8 cellular contexts compared by ENCODE assay signal in the genomic region with DNA sequence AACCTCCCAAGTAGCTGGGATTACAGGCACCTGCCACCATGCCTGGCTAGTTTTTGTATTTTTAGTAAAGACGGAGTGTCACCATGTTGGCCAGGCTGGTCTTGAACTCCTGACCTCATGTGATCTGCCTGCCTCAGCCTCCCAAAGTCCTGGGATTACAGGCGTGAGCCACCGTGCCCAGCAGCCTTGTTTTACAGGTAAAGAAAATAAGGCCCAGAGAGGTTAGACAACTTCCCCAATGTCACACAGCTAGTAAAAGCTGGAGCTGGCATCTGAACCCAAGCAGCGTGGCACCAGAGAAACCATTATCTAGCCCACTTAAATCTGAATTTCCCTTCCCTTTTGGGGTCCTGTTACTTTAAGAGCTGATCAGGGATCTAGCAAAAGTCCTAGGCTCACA. TPM values are rescaled to one million over a fixed set of nuclear protein-coding genes. Genes with fewer than 3 reads are reported as not detected.
DNase-seq lines count a peak whose midpoint lies in the region; ATAC-seq and TF ChIP-seq lines count a peak whose summit lies in the region.
"Not testable (repeated sequence)": the region's sequence is repeated elsewhere in the genome, so short reads cannot be mapped to it uniquely, and the experiment has no call there.
"Had no signal": no experiment of that assay in that cellular context is flagged by ENCODE, and none has a peak within 500 bp of the region (broad histone marks: within the 10 kb centered on the region; RNA-seq: fewer than 3 reads in every experiment).

No MANE protein-coding gene starts in this region.

- not testable (repeated sequence) for BruUV-seq in PC-9 (replicated peaks; lab: Mats Ljungman, UMichigan)

- H3K4me2 ChIP-seq in PC-9, result peak overlapping the region; percentile 83

- H3F3A ChIP-seq in PC-9 (ENCODE audit: insufficient read depth, low read depth), result peaks cover 33% of the 10 kb centered on the region

- TF ChIP-seq CTCF in PC-9 (conservative IDR thresholded peaks at IDR 0.05); coronary artery (IDR thresholded peaks at IDR 0.05); heart right ventricle (IDR thresholded peaks at IDR 0.05); right lobe of liver (IDR thresholded peaks at IDR 0.05); ovary (IDR thresholded peaks at IDR 0.05); upper lobe of left lung (IDR thresholded peaks at IDR 0.05): not testable (repeated sequence)

- WGBS in heart right ventricle, 2 donors, result 88 to 92% methylated on average over 4 of the region's 4 CpGs
- 66% methylated on average over 3 of the region's 4 CpGs for WGBS in right lobe of liver (ENCODE audit: insufficient coverage, low coverage, low lambda C conversion rate, missing lambda C conversion rate)
- 87 to 91% (median 88%) methylated on average over 4 of the region's 4 CpGs for WGBS in ovary, 3 donors
- WGBS in upper lobe of left lung, 2 donors, result 79 to 85% methylated on average over 4 of the region's 4 CpGs

- TF ChIP-seq POLR2A in right lobe of liver (IDR thresholded peaks at IDR 0.05); ovary (IDR thresholded peaks at IDR 0.05); upper lobe of left lung (IDR thresholded peaks at IDR 0.05): not testable (repeated sequence)

- not testable (repeated sequence) for DNase-seq in PC-9; coronary artery (ENCODE audit: low spot score); heart right ventricle; right lobe of liver; ovary; upper lobe of left lung

- not testable (repeated sequence) for H3K27me3 ChIP-seq in PC-9 (ENCODE audit: insufficient read depth, low read depth); heart right ventricle; right lobe of liver; ovary; stomach smooth muscle (ENCODE audit: control insufficient read depth in 1 of 2, insufficient read depth in 2 of 2, low read length in 2 of 2); upper lobe of left lung

- intact Hi-C loops in PC-9 (cut with micrococcal nuclease; ENCODE audit: unreplicated experiment), result loop anchor here (1.0 to 2.0 kb wide), 2 partner anchors 19 to 20 kb away; no protein-coding TSS in a partner anchor
- intact Hi-C loops in heart right ventricle (cut with DNase I); right lobe of liver (cut with DNase I); ovary (cut with DNase I): not testable (repeated sequence)

- H4K20me1 ChIP-seq in PC-9 (ENCODE audit: insufficient read depth), result not testable (repeated sequence)

- H3K4me3 ChIP-seq in PC-9; right lobe of liver; ovary; stomach smooth muscle (ENCODE audit: low read length in 2 of 2): not testable (repeated sequence)
- H3K4me3 ChIP-seq in coronary artery (peak overlapping the region; percentile 65), heart right ventricle (peak overlapping the region in 1 of 10 donors; percentile 40), upper lobe of left lung (peak overlapping the region in 1 of 4 donors; percentile 35)

- H3K27ac ChIP-seq in PC-9 (peak overlapping the region; percentile 78), coronary artery (peak overlapping the region; percentile 83 to 95), heart right ventricle (peak overlapping the region; percentile 88 to 97 (median 92)), right lobe of liver (peak overlapping the region; percentile 80 to 92 (median 84)), ovary (peak overlapping the region; percentile 28 to 74), stomach smooth muscle (ENCODE audit: low read length) (peak overlapping the region; percentile 67), upper lobe of left lung (peak overlapping the region; percentile 84 to 91 (median 88))

- not testable (repeated sequence) for H3K9ac ChIP-seq in stomach smooth muscle (ENCODE audit: low read length in 2 of 2)

- ATAC-seq in heart right ventricle; right lobe of liver; upper lobe of left lung (ENCODE audit: low FRiP score in 2 of 2): not testable (repeated sequence)

- not testable (repeated sequence) for H2AFZ ChIP-seq in PC-9

- POLR2A ChIA-PET in PC-9 (lab: Charles Lee; ENCODE audit: unreplicated experiment), result interaction anchor here (0.7 kb wide), 1 partner anchor 65 kb away, joined by 4 read pairs; no protein-coding TSS in a partner anchor

- H3K36me3 ChIP-seq in PC-9 (ENCODE audit: low read depth); heart right ventricle; right lobe of liver; ovary; stomach smooth muscle (ENCODE audit: control insufficient read depth in 2 of 2, insufficient read depth in 2 of 2, low read length in 2 of 2); upper lobe of left lung: not testable (repeated sequence)

- H3K9me2 ChIP-seq in PC-9 (ENCODE audit: insufficient read depth), result not testable (repeated sequence)

- H3K9me3 ChIP-seq in PC-9 (ENCODE audit: insufficient read depth, low read depth); right lobe of liver; ovary; stomach smooth muscle (ENCODE audit: control insufficient read depth in 2 of 2, low read length in 2 of 2); upper lobe of left lung: not testable (repeated sequence)
- peaks cover 0 to 13% (median 9%) of the 10 kb centered on the region in 11 donors for H3K9me3 ChIP-seq in heart right ventricle

- H3K79me2 ChIP-seq in PC-9 (ENCODE audit: low read depth), result peaks cover 51% of the 10 kb centered on the region

- TF ChIP-seq EP300 in ovary (IDR thresholded peaks at IDR 0.05); upper lobe of left lung (IDR thresholded peaks at IDR 0.05): not testable (repeated sequence)

- CTCF ChIA-PET in PC-9 (lab: Charles Lee), result not testable (repeated sequence)

- peaks cover 37% of the 10 kb centered on the region for H3K4me1 ChIP-seq in PC-9 (replicated peaks; ENCODE audit: insufficient read depth)
- H3K4me1 ChIP-seq in heart right ventricle, result peaks cover 29 to 100% (median 87%) of the 10 kb centered on the region in 9 donors
- peaks cover 0 to 24% (median 6%) of the 10 kb centered on the region in 4 donors for H3K4me1 ChIP-seq in right lobe of liver
- H3K4me1 ChIP-seq in ovary (ENCODE audit: insufficient read depth), result peaks cover 13% of the 10 kb centered on the region
- H3K4me1 ChIP-seq in stomach smooth muscle (ENCODE audit: control insufficient read depth, insufficient read depth, low read length), result peaks cover 29% of the 10 kb centered on the region
- peaks cover 47 to 78% (median 71%) of the 10 kb centered on the region in 4 donors for H3K4me1 ChIP-seq in upper lobe of left lung

RNA-seq across cellular contexts. Expression of a gene that starts 20.6 kb away (rescaled TPM):
- total RNA-seq in PC-9 (2021) (82.5 and 137 TPM in 2 replicates), heart right ventricle (100 to 1,000 TPM in 1 of 10 donors, 10 to 100 TPM in 9; 44.6 to 108 (median 62.0) TPM), right lobe of liver (10 to 100 TPM; 38.5 to 95.6 (median 58.4) TPM), ovary (10 to 100 TPM; 38.9 to 97.7 (median 83.0) TPM), upper lobe of left lung (1,000 to 10,000 TPM in 1 of 6 donors, 100 to 1,000 TPM in 5; 261 to 1,020 (median 640) TPM)
- polyA plus RNA-seq in heart right ventricle (10 to 100 TPM; 36.1 to 40.9 TPM), ovary (100 to 1,000 TPM in 1 of 2 donors, 10 to 100 TPM in 1; 43.8 to 114 TPM)
- total RNA-seq: CD4-positive, alpha-beta memory T cell had no signal
- polyA plus RNA-seq: CD4-positive, alpha-beta memory T cell had no signal
